In genomic region chrX:41348551-41348950, GRCh38 we compare ENCODE assay signal across 1 cellular context.
TF ChIP-seq lines count a peak whose summit lies in the region.

No MANE protein-coding gene starts in this region.

TF ChIP-seq in WTC11, 78 proteins besides CTCF, POLR2A, EP300 and RAD21 (continued from another document):
- no peak for TF ChIP-seq FOXP1 (CRISPR knock-in tag; IDR thresholded peaks at IDR 0.05; ENCODE audit: borderline replicate concordance)
- TF ChIP-seq ZNF263 (CRISPR knock-in tag; IDR thresholded peaks at IDR 0.05; ENCODE audit: low read depth) = no peak
- TF ChIP-seq ATF6 (CRISPR knock-in tag; IDR thresholded peaks at IDR 0.05) = no peak
- TF ChIP-seq JAZF1 (CRISPR knock-in tag; IDR thresholded peaks at IDR 0.05) = no peak
- TF ChIP-seq ZNF425 (CRISPR knock-in tag; conservative IDR thresholded peaks at IDR 0.05) = no peak
- TF ChIP-seq AFF4 (CRISPR knock-in tag; IDR thresholded peaks at IDR 0.05; ENCODE audit: borderline replicate concordance) = no peak
- no peak for TF ChIP-seq ZNF671 (CRISPR knock-in tag; IDR thresholded peaks at IDR 0.05)
- no peak for TF ChIP-seq CBFB (CRISPR knock-in tag; IDR thresholded peaks at IDR 0.05; ENCODE audit: low read depth)
- no peak for TF ChIP-seq USF1 (CRISPR knock-in tag; IDR thresholded peaks at IDR 0.05)
TF ChIP-seq in WTC11: peak in this region for 0.
